In the genomic region with DNA sequence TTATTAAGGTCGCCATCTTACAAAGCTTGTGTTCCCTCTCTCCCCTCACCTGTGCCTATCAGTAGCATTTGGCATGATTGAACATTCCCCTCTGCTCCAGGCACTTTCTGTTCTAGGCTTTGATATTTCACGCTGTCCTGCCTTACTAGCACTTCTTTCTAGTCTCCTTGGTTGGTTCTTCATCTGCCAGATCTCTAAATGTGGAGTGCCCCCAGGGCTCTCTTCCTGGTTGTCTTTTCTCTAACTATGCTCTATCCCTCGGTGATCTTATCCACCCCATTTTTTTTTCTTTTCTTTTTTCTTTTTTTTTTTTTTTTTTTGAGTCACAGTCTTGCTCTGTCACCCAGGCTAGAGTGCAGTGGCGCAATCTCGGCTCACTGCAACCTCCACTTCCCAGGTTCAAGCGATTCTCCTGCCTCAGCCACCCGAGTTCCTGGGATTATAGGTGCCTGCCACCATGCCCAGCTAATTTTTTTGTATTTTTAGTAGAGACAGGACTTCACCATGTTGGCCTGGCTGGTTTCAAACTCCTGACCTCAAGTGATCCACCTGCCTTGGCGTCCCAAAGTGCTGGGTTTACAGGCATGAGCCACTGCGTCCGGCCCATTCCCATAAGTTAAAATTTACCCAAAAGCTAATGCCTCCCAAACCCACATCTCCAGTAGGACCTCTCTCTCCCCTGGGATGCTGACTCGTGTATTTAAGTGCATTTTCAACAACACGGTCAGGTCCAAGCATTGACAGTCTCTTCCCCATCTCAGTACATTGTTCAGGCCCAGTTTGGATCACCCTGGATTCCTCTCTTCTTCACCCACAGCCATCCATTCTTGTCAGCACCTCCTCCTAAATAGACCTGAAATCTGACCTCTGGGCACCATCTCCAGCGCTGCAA, we compare ENCODE assay signal across 15 cellular contexts. TPM values are rescaled to one million over a fixed set of nuclear protein-coding genes. Genes with fewer than 3 reads are reported as not detected.
DNase-seq lines count a peak whose midpoint lies in the region; ATAC-seq and TF ChIP-seq lines count a peak whose summit lies in the region.
"Had no signal": no experiment of that assay in that cellular context is flagged by ENCODE, and none has a peak within 500 bp of the region (broad histone marks: within the 10 kb centered on the region; RNA-seq: fewer than 3 reads in every experiment).

No MANE protein-coding gene starts in this region.

- H3K9me3 ChIP-seq in Loucy (ENCODE audit: insufficient read depth, low read depth, low read length) = no peaks in the 10 kb centered on the region
- H3K9me3 ChIP-seq: mucosa of descending colon had no signal

- H3F3A ChIP-seq in Loucy (ENCODE audit: low read depth) = no peaks in the 10 kb centered on the region

- peaks cover 62% of the 10 kb centered on the region for H3K36me3 Mint-ChIP-seq in activated naive CD4-positive, alpha-beta T cell treated with anti-CD3 and anti-CD28 coated beads, Interleukin-2, amount 10 ng/mL, durations not matched to agents 7 days and 5 days
- H3K36me3 Mint-ChIP-seq in central memory CD8-positive, alpha-beta T cell (ENCODE audit: insufficient read depth) = peaks cover 5% of the 10 kb centered on the region
- peaks cover 1% of the 10 kb centered on the region for H3K36me3 Mint-ChIP-seq in osteocyte (ENCODE audit: unreplicated experiment)

- H3K4me3 ChIP-seq in Loucy (ENCODE audit: low read length, poor library complexity, severe bottlenecking) = peak overlapping the region; percentile 71
- H3K4me3 ChIP-seq: mucosa of descending colon had no signal

- H3K4me2 ChIP-seq in Loucy (ENCODE audit: low read depth, low read length, poor library complexity, severe bottlenecking) = peak overlapping the region; percentile 80

- peaks cover 94% of the 10 kb centered on the region for H3K79me2 ChIP-seq in Loucy (ENCODE audit: insufficient read depth, low read length)

- peak overlapping the region; percentile 29 for H3K27ac Mint-ChIP-seq in activated naive CD4-positive, alpha-beta T cell treated with anti-CD3 and anti-CD28 coated beads, Interleukin-2, amount 10 ng/mL, durations not matched to agents 7 days and 5 days
- H3K27ac Mint-ChIP-seq in central memory CD8-positive, alpha-beta T cell (ENCODE audit: low read depth) = peak overlapping the region; percentile 23
- peak overlapping the region; percentile 45 for H3K27ac Mint-ChIP-seq in osteocyte (ENCODE audit: unreplicated experiment)

- ATAC-seq in central memory CD8-positive, alpha-beta T cell (replicated peaks; ENCODE audit: extremely low read depth, poor library complexity, severe bottlenecking) = no peak
- ATAC-seq: mucosa of descending colon had no signal

- H3K4me1 Mint-ChIP-seq in activated naive CD4-positive, alpha-beta T cell treated with anti-CD3 and anti-CD28 coated beads, Interleukin-2, amount 10 ng/mL, durations not matched to agents 7 days and 5 days = peaks cover 47% of the 10 kb centered on the region
- peaks cover 23% of the 10 kb centered on the region for H3K4me1 Mint-ChIP-seq in central memory CD8-positive, alpha-beta T cell
- H3K4me1 Mint-ChIP-seq in osteocyte (ENCODE audit: unreplicated experiment) = peaks cover 25% of the 10 kb centered on the region

- peaks cover 46% of the 10 kb centered on the region for H4K20me1 ChIP-seq in Loucy (ENCODE audit: insufficient read depth, low read length, poor library complexity, severe bottlenecking)

- H3K9me2 ChIP-seq in Loucy (replicated peaks; ENCODE audit: low read depth, low read length) = no peaks in the 10 kb centered on the region

- no peaks in the 10 kb centered on the region for H3K27me3 Mint-ChIP-seq in activated naive CD4-positive, alpha-beta T cell treated with anti-CD3 and anti-CD28 coated beads, Interleukin-2, amount 10 ng/mL, durations not matched to agents 7 days and 5 days
- H3K27me3 Mint-ChIP-seq in central memory CD8-positive, alpha-beta T cell = no peaks in the 10 kb centered on the region
- H3K27me3 Mint-ChIP-seq in osteocyte (ENCODE audit: unreplicated experiment) = no peaks in the 10 kb centered on the region

- peaks cover 10% of the 10 kb centered on the region for H3K27me3 ChIP-seq in Loucy (ENCODE audit: insufficient read depth, low read length, poor library complexity, severe bottlenecking)

- no peak for DNase-seq in activated naive CD4-positive, alpha-beta T cell treated with anti-CD3 and anti-CD28 coated beads, Interleukin-2, amount 10 ng/mL, durations not matched to agents 7 days and 5 days
- no peak for DNase-seq in activated naive CD4-positive, alpha-beta T cell treated with anti-CD3 and anti-CD28 coated beads, Interleukin-2, amount 50 U/mL, for 16 hours
- DNase-seq in central memory CD8-positive, alpha-beta T cell (ENCODE audit: low spot score in 2 of 2) = no peak
- DNase-seq in osteocyte (ENCODE audit: extremely low spot score, unreplicated experiment) (no peak), NCI-H82 (lab: John Stamatoyannopoulos, UW) (no peak), NCI-H1694 (lab: John Stamatoyannopoulos, UW) (no peak)
- no peak for DNase-seq in activated T-cell treated with anti-CD3 and anti-CD28 coated beads, Interleukin-2, amount 50 U/mL, for 1 hour
- DNase-seq: foreskin melanocyte; GDM1; mucosa of descending colon; NCI-H1930; SHP77; stimulated activated CD4-positive, alpha-beta T cell treated with anti-CD3 and anti-CD28 coated beads, Interleukin-2, amount 100 ng/mL, for 24 hours had no signal

- peaks cover 57% of the 10 kb centered on the region for H3K4me1 ChIP-seq in Loucy (ENCODE audit: insufficient read depth, low read length, poor library complexity, severe bottlenecking)

- peaks cover 39% of the 10 kb centered on the region for H3K36me3 ChIP-seq in Loucy (ENCODE audit: insufficient read depth, low read length)

- CTCF ChIA-PET in activated naive CD4-positive, alpha-beta T cell treated with anti-CD3 and anti-CD28 coated beads, Interleukin-2, amount 10 ng/mL, durations not matched to agents 7 days and 5 days (lab: Charles Lee) = no interaction called here

- no peaks in the 10 kb centered on the region for H3K9me3 Mint-ChIP-seq in activated naive CD4-positive, alpha-beta T cell treated with anti-CD3 and anti-CD28 coated beads, Interleukin-2, amount 10 ng/mL, durations not matched to agents 7 days and 5 days
- H3K9me3 Mint-ChIP-seq in central memory CD8-positive, alpha-beta T cell = no peaks in the 10 kb centered on the region
- no peaks in the 10 kb centered on the region for H3K9me3 Mint-ChIP-seq in osteocyte (ENCODE audit: unreplicated experiment)

- TF ChIP-seq CTCF in Loucy (conservative IDR thresholded peaks at IDR 0.05; ENCODE audit: low read length) (no peak), osteocyte (IDR thresholded peaks at IDR 0.05) (no peak)

- no peak overlapping the region for H3K4me3 Mint-ChIP-seq in activated naive CD4-positive, alpha-beta T cell treated with anti-CD3 and anti-CD28 coated beads, Interleukin-2, amount 10 ng/mL, durations not matched to agents 7 days and 5 days
- H3K4me3 Mint-ChIP-seq in central memory CD8-positive, alpha-beta T cell = no peak overlapping the region
- no peak overlapping the region for H3K4me3 Mint-ChIP-seq in osteocyte (ENCODE audit: unreplicated experiment)

- peak overlapping the region; percentile 57 for H3K9ac ChIP-seq in Loucy (ENCODE audit: low read depth, low read length, poor library complexity, severe bottlenecking)

- no peak overlapping the region for H2AFZ ChIP-seq in Loucy (ENCODE audit: low read length)

RNA-seq across cellular contexts. Expression of a gene that starts 5.2 kb away (rescaled TPM):
- 23.3 and 27.4 TPM in 2 replicates for total RNA-seq in osteocyte

RNA-seq across cellular contexts. Expression of a gene that starts 5.5 kb away (rescaled TPM):
- 2.4 and 3.1 TPM in 2 replicates for total RNA-seq in osteocyte
- total RNA-seq: ureter had no signal
